In genomic region chr22:39502109-39502788, GRCh38 we compare ENCODE assay signal across 8 cellular contexts. TPM values are rescaled to one million over a fixed set of nuclear protein-coding genes. Genes with fewer than 3 reads are reported as not detected.
DNase-seq lines count a peak whose midpoint lies in the region; ATAC-seq and TF ChIP-seq lines count a peak whose summit lies in the region.

MIEF1 (plus strand) TSS chr22:39502290; CDS start chr22:39511295, 9,005 bp downstream.

- H3K27me3 Mint-ChIP-seq in activated B cell treated with CpG ODN at 0.5 μM for 24 hours: no peaks in the 10 kb centered on the region

- DNase-seq in ACHN: peak; percentile 94
- peak; percentile 82 for DNase-seq in NCI-H226
- DNase-seq in activated B cell treated with CpG ODN at 0.5 μM for 24 hours: peak; percentile 89
- peak; percentile 77 to 99 (median 95) for DNase-seq in caudate nucleus (lab: John Stamatoyannopoulos, UW)
- peak; percentile 94 for DNase-seq in inferior parietal cortex (ENCODE audit: extremely low spot score)
- DNase-seq in stimulated activated CD4-positive, alpha-beta T cell treated with anti-CD3 and anti-CD28 coated beads, Interleukin-12 subunit alpha, Interleukin-12 subunit beta, amount 100 ng/mL, for 24 hours (ENCODE audit: low read depth in 2 of 2): peak; percentile 85 to 94

- H3K27ac ChIP-seq in caudate nucleus (ENCODE audit: low read depth, low read length): peak within 1 kb of the TSS; percentile 97

- intact Hi-C loops in activated B cell treated with CpG ODN at 0.5 μM for 24 hours (cut with micrococcal nuclease): loop anchor here (1.0 to 2.0 kb wide), 5 partner anchors 12 to 103 kb away; partner anchors contain the start of genes ATF4, RPS19BP1 and TAB1

- H3K27ac Mint-ChIP-seq in activated B cell treated with CpG ODN at 0.5 μM for 24 hours: peak within 1 kb of the TSS; percentile 89

- peaks cover 37% of the 10 kb centered on the region for H3K36me3 Mint-ChIP-seq in activated B cell treated with CpG ODN at 0.5 μM for 24 hours (ENCODE audit: low read depth)

- CTCF ChIA-PET in activated B cell treated with CpG ODN at 0.5 μM for 24 hours (lab: Charles Lee): interaction anchor here (0.8 to 4.4 kb wide), 7 partner anchors 9 to 159 kb away, joined by 3 to 18 read pairs (median 5); partner anchors contain the start of genes ATF4 and TAB1

- in situ Hi-C loops in ACHN (cut with HindIII; ENCODE audit: low pct_ligation_motif_present, low pct_unique_long_range_greater_than_20kb, low sequenced_read_pairs): no loop called here

- H3K4me1 Mint-ChIP-seq in activated B cell treated with CpG ODN at 0.5 μM for 24 hours: peaks cover 34% of the 10 kb centered on the region

- peak within 1 kb of the TSS; percentile 95 for H3K4me3 Mint-ChIP-seq in activated B cell treated with CpG ODN at 0.5 μM for 24 hours

- H3K9me3 Mint-ChIP-seq in activated B cell treated with CpG ODN at 0.5 μM for 24 hours: no peaks in the 10 kb centered on the region

- ATAC-seq in GM18868 (IDR thresholded peaks at IDR 0.05; ENCODE audit: unreplicated experiment) (peak; percentile 91), HG03108 (IDR thresholded peaks at IDR 0.05; ENCODE audit: unreplicated experiment) (peak; percentile 85), activated B cell treated with CpG ODN at 0.5 μM for 24 hours (ENCODE audit: low read depth) (peak; percentile 96)

- no peak for TF ChIP-seq CTCF in activated B cell treated with CpG ODN at 0.5 μM for 24 hours (IDR thresholded peaks at IDR 0.05)

- POLR2A ChIA-PET in activated B cell treated with CpG ODN at 0.5 μM for 24 hours (lab: Charles Lee): interaction anchor here (0.5 to 4.3 kb wide), 26 partner anchors 9 to 750 kb away, joined by 3 to 86 read pairs (median 4); partner anchors contain the start of genes ATF4, RPL3 and TAB1

RNA-seq across cellular contexts. Expression of gene MIEF1, which starts in this region (rescaled TPM):
- total RNA-seq in activated B cell treated with CpG ODN at 0.5 μM for 24 hours: 38.2 and 41.3 TPM in 2 replicates

Comparison
In these comparisons a context has a peak if more than half of its experiments do, and no peak if none do; other contexts are left out.
1. Peak in every context shown above with its lines: DNase-seq, ATAC-seq and H3K27ac ChIP-seq.